ENCODE assay signal across 12 cellular contexts in genomic region chr12:123278150-123278627, GRCh38. TPM values are rescaled to one million over a fixed set of nuclear protein-coding genes. Genes with fewer than 3 reads are reported as not detected.
A peak's percentile ranks its signal among the peaks of the same experiment; 100 is the strongest.
DNase-seq lines count a peak whose midpoint lies in the region; ATAC-seq and TF ChIP-seq lines count a peak whose summit lies in the region.
"Had no signal": no experiment of that assay in that cellular context is flagged by ENCODE, and none has a peak within 500 bp of the region (broad histone marks: within the 10 kb centered on the region; RNA-seq: fewer than 3 reads in every experiment).

No MANE protein-coding gene starts in this region.

- H4K20me1 ChIP-seq in PC-3 (ENCODE audit: low read length): no peaks in the 10 kb centered on the region

- no peak overlapping the region for H3K9ac ChIP-seq in PC-3 (ENCODE audit: low read length)

- TF ChIP-seq CTCF in PC-3 (conservative IDR thresholded peaks at IDR 0.05; ENCODE audit: low read depth, low read length): no peak

- no peak overlapping the region for H3K4me2 ChIP-seq in PC-3 (ENCODE audit: low read length)

- intact Hi-C loops in posterior vena cava (cut with DNase I) (no loop called here), PC-3 (cut with micrococcal nuclease) (no loop called here)

- DNase-seq in activated CD4-positive, CD25-positive, alpha-beta regulatory T cell (lab: John Stamatoyannopoulos, UW): no peak
- DNase-seq in RPMI8226: peak; percentile 82
- DNase-seq in posterior vena cava (ENCODE audit: low spot score): peak; percentile 8
- DNase-seq in PC-3: no peak
- DNase-seq in stimulated activated CD4-positive, alpha-beta T cell treated with anti-CD3 and anti-CD28 coated beads, Interleukin-12 subunit alpha, Interleukin-12 subunit beta, amount 100 ng/mL, for 4 hours: no peak
- DNase-seq in NCI-H1930 (lab: John Stamatoyannopoulos, UW): no peak

- no peaks in the 10 kb centered on the region for H3F3A ChIP-seq in PC-3 (ENCODE audit: low read length, unreplicated experiment)

- CTCF ChIA-PET in PC-3 (lab: Charles Lee): no interaction called here

- no peaks in the 10 kb centered on the region for H3K9me2 ChIP-seq in PC-3 (replicated peaks; ENCODE audit: low read length)

- POLR2A ChIA-PET in PC-3 (lab: Charles Lee; ENCODE audit: unreplicated experiment): no interaction called here

- no peaks in the 10 kb centered on the region for H3K9me3 ChIP-seq in PC-3 (ENCODE audit: low read length)
- H3K9me3 ChIP-seq: neutrophil, thoracic aorta had no signal

- H3K79me2 ChIP-seq in PC-3 (ENCODE audit: low read length): no peaks in the 10 kb centered on the region

- ATAC-seq in activated CD4-positive, CD25-positive, alpha-beta regulatory T cell treated with anti-CD3 and anti-CD28 coated beads, Interleukin-2, amount 50 U/mL, for 24 hours: peak; percentile 72 to 75
- ATAC-seq in HG02885 (IDR thresholded peaks at IDR 0.05; ENCODE audit: poor library complexity, unreplicated experiment) (peak; percentile 52), PC-3 (no peak)

- H3K4me1 ChIP-seq in PC-3 (ENCODE audit: insufficient read depth, low read length): no peaks in the 10 kb centered on the region

- no peaks in the 10 kb centered on the region for H3K36me3 ChIP-seq in PC-3 (ENCODE audit: low read depth, low read length)
- H3K36me3 ChIP-seq: neutrophil, thoracic aorta had no signal

- H3K27ac ChIP-seq in PC-3 (ENCODE audit: low read length): no peak overlapping the region
- H3K27ac ChIP-seq: 22Rv1, neutrophil, thoracic aorta had no signal

- no peak overlapping the region for H3K4me3 ChIP-seq in PC-3 (ENCODE audit: low read length)
- H3K4me3 ChIP-seq: dorsolateral prefrontal cortex, thoracic aorta had no signal

- BruUV-seq in PC-3 (replicated peaks; lab: Mats Ljungman, UMichigan): no TSS peak

- no peaks in the 10 kb centered on the region for H3K27me3 ChIP-seq in PC-3 (ENCODE audit: low read length)
- H3K27me3 ChIP-seq: dorsolateral prefrontal cortex, neutrophil had no signal

- H2AFZ ChIP-seq in PC-3 (ENCODE audit: low read length): no peak overlapping the region

RNA-seq across cellular contexts. Expression of gene CDK2AP1, which starts 6.5 kb away (rescaled TPM):
- 100 to 1,000 TPM; 121 to 123 TPM for total RNA-seq in posterior vena cava
- 162 and 175 TPM in 2 replicates for total RNA-seq in PC-3 (2014; rRNA removed)

RNA-seq across cellular contexts. Expression of gene MTRFR, which starts 45.0 kb away (rescaled TPM):
- total RNA-seq in posterior vena cava (1 to 10 TPM; 5.8 to 7.3 TPM), PC-3 (2014; rRNA removed) (15.9 and 23.2 TPM in 2 replicates)

RNA-seq across cellular contexts. Expression of gene MPHOSPH9, which starts 45.2 kb away (rescaled TPM):
- total RNA-seq in posterior vena cava: 10 to 100 TPM; 12.6 to 18.7 TPM
- 34.2 and 42.5 TPM in 2 replicates for total RNA-seq in PC-3 (2014; rRNA removed)

Comparison
In these comparisons a context has a peak if more than half of its experiments do, and no peak if none do; other contexts are left out.
1. DNase-seq: peak in RPMI8226 (single experiment) and posterior vena cava (single experiment); none in activated CD4-positive, CD25-positive, alpha-beta regulatory T cell (0 of 4), PC-3 (single experiment), stimulated activated CD4-positive, alpha-beta T cell treated with anti-CD3 and anti-CD28 coated beads, Interleukin-12 subunit alpha, Interleukin-12 subunit beta, amount 100 ng/mL, for 4 hours (single experiment) and NCI-H1930 (0 of 2).